ENCODE assay signal across 9 cellular contexts in genomic region chr5:170267431-170268152, GRCh38. TPM values are rescaled to one million over a fixed set of nuclear protein-coding genes. Genes with fewer than 3 reads are reported as not detected.
DNase-seq lines count a peak whose midpoint lies in the region; ATAC-seq and TF ChIP-seq lines count a peak whose summit lies in the region.
"Had no signal": no experiment of that assay in that cellular context is flagged by ENCODE, and none has a peak within 500 bp of the region (broad histone marks: within the 10 kb centered on the region; RNA-seq: fewer than 3 reads in every experiment).

No MANE protein-coding gene starts in this region.

- H3K4me3 Mint-ChIP-seq in neural crest cell = no peak overlapping the region
- peak overlapping the region; percentile 70 to 80 for H3K4me3 Mint-ChIP-seq in stimulated activated naive CD8-positive, alpha-beta T cell treated with anti-CD3 and anti-CD28 coated beads, Interleukin-15, amount 100 ng/mL, for 72 hours

- peaks cover 22% of the 10 kb centered on the region for H3K27me3 Mint-ChIP-seq in neural crest cell (ENCODE audit: low read depth)
- H3K27me3 Mint-ChIP-seq in stimulated activated naive CD8-positive, alpha-beta T cell treated with anti-CD3 and anti-CD28 coated beads, Interleukin-15, amount 100 ng/mL, for 72 hours = no peaks in the 10 kb centered on the region

- H3K27me3 ChIP-seq in NT2/D1 (ENCODE audit: insufficient read depth, insufficient read length) = peaks cover 5% of the 10 kb centered on the region

- DNase-seq in CD1c-positive myeloid dendritic cell (ENCODE audit: extremely low spot score) (peak; percentile 88), NT2/D1 (ENCODE audit: low read depth, low spot score) (peak; percentile 62), activated T-cell treated with anti-CD3 and anti-CD28 coated beads for 24 hours (ENCODE audit: low read depth) (peak; percentile 72), neural crest cell (ENCODE audit: low read depth, low spot score) (peak; percentile 71)
- DNase-seq in stimulated activated naive CD8-positive, alpha-beta T cell treated with anti-CD3 and anti-CD28 coated beads, Interleukin-15, amount 100 ng/mL, for 72 hours = peak; percentile 74 to 81

- peak; percentile 85 for TF ChIP-seq CTCF in neural crest cell (conservative IDR thresholded peaks at IDR 0.05)

- H3K9me3 Mint-ChIP-seq in neural crest cell = no peaks in the 10 kb centered on the region
- H3K9me3 Mint-ChIP-seq in stimulated activated naive CD8-positive, alpha-beta T cell treated with anti-CD3 and anti-CD28 coated beads, Interleukin-15, amount 100 ng/mL, for 72 hours = no peaks in the 10 kb centered on the region

- H3K36me3 ChIP-seq in NT2/D1 (ENCODE audit: insufficient read depth, insufficient read length, low read length) = no peaks in the 10 kb centered on the region

- H3K9me3 ChIP-seq in NT2/D1 (ENCODE audit: insufficient read depth, low read length) = no peaks in the 10 kb centered on the region

- peak; percentile 83 for ATAC-seq in GM19328 (IDR thresholded peaks at IDR 0.05; ENCODE audit: unreplicated experiment)
- ATAC-seq in HG03520 (IDR thresholded peaks at IDR 0.05; ENCODE audit: unreplicated experiment) = peak; percentile 87
- peak; percentile 73 for ATAC-seq in esophagus mucosa
- peak; percentile 61 for ATAC-seq in stimulated activated naive CD8-positive, alpha-beta T cell treated with anti-CD3 and anti-CD28 coated beads, Interleukin-15, amount 100 ng/mL, for 72 hours

- peaks cover 6% of the 10 kb centered on the region for H3K4me1 ChIP-seq in NT2/D1 (ENCODE audit: insufficient read depth, insufficient read length)

- no peak overlapping the region for H3K27ac Mint-ChIP-seq in neural crest cell (ENCODE audit: unreplicated experiment)
- H3K27ac Mint-ChIP-seq in stimulated activated naive CD8-positive, alpha-beta T cell treated with anti-CD3 and anti-CD28 coated beads, Interleukin-15, amount 100 ng/mL, for 72 hours = peak overlapping the region; percentile 60 to 86

- H3K36me3 Mint-ChIP-seq in neural crest cell (ENCODE audit: low read depth) = no peaks in the 10 kb centered on the region

- H3K9ac ChIP-seq in NT2/D1 (ENCODE audit: insufficient read length, low read depth) = no peak overlapping the region

- H3K4me3 ChIP-seq in NT2/D1 (ENCODE audit: insufficient read length, low read depth) = no peak overlapping the region

- H3K4me1 Mint-ChIP-seq in neural crest cell = peaks cover 36% of the 10 kb centered on the region
- peaks cover 99% of the 10 kb centered on the region for H3K4me1 Mint-ChIP-seq in stimulated activated naive CD8-positive, alpha-beta T cell treated with anti-CD3 and anti-CD28 coated beads, Interleukin-15, amount 100 ng/mL, for 72 hours

RNA-seq across cellular contexts. Expression of gene LCP2, which starts 30.0 kb away (rescaled TPM):
- total RNA-seq in esophagus mucosa (3.0 TPM), neural crest cell (not detected in 2 replicates)

RNA-seq across cellular contexts. Expression of gene C5orf58, which starts 34.8 kb away (rescaled TPM):
- total RNA-seq in esophagus mucosa = not detected
- not detected in 2 replicates for total RNA-seq in neural crest cell
- total RNA-seq: activated CD8-positive, alpha-beta memory T cell treated with anti-CD3 and anti-CD28 coated beads for 36 hours had no signal
